Comparison of ENCODE assay signal across 9 cellular contexts in the genomic region with DNA sequence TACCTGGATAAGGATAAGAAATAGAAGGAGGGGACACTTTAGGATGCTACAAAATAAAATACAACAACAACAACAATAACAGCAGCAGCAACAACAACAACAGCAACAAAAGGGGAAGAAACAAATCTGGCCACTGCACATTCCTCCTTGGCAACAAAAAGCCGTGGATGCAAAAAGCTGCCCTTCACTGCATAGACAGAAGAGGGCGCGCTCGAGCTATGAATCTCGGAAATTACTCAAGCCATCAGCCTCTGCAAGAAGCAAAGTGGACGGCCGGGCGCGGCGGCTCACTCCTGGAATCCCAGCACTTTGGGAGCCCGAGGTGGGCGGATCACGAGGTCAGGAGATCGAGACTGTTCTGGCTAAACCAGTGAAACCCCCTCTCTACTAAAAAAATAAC. TPM values are rescaled to one million over a fixed set of nuclear protein-coding genes. Genes with fewer than 3 reads are reported as not detected.
DNase-seq lines count a peak whose midpoint lies in the region; ATAC-seq and TF ChIP-seq lines count a peak whose summit lies in the region.
"Not testable (repeated sequence)": the region's sequence is repeated elsewhere in the genome, so short reads cannot be mapped to it uniquely, and the experiment has no call there.
"Had no signal": no experiment of that assay in that cellular context is flagged by ENCODE, and none has a peak within 500 bp of the region (broad histone marks: within the 10 kb centered on the region; RNA-seq: fewer than 3 reads in every experiment).

No MANE protein-coding gene starts in this region.

- H3K36me3 ChIP-seq in brain microvascular endothelial cell (replicated peaks); parathyroid adenoma (ENCODE audit: control insufficient read depth, insufficient read depth, low read length); tibial artery: not testable (repeated sequence)

- not testable (repeated sequence) for H3K27me3 Mint-ChIP-seq in WTC11 (ENCODE audit: low read depth)

- DNase-seq in GM13976 (ENCODE audit: low spot score) = not testable (repeated sequence)
- DNase-seq in WTC11 (ENCODE audit: low spot score) (peak; percentile 89), activated T-cell treated with anti-CD3 and anti-CD28 coated beads for 4 hours (peak; percentile 67), brain microvascular endothelial cell (peak; percentile 94), left colon (peak; percentile 30 to 74), tibial artery (peak; percentile 83 to 91)
- DNase-seq in stimulated activated CD4-positive, alpha-beta T cell treated with anti-CD3 and anti-CD28 coated beads, TNF-alpha, amount 100 ng/mL, for 24 hours (ENCODE audit: low read depth in 3 of 3) = peak; percentile 45 to 77 (median 56)

- CTCF ChIA-PET in WTC11 (lab: Charles Lee) = not testable (repeated sequence)

- intact Hi-C loops in left colon (cut with DNase I, micrococcal nuclease); tibial artery (cut with DNase I; ENCODE audit: low total_unique reads): not testable (repeated sequence)

- H3K4me1 Mint-ChIP-seq in WTC11 = not testable (repeated sequence)

- not testable (repeated sequence) for H3K4me3 Mint-ChIP-seq in WTC11

- not testable (repeated sequence) for H3K4me3 ChIP-seq in brain microvascular endothelial cell (ENCODE audit: low read depth, low read length); parathyroid adenoma (ENCODE audit: low read depth, low read length); tibial artery

- H3K9me3 ChIP-seq in parathyroid adenoma (ENCODE audit: control insufficient read depth, low read length); tibial artery: not testable (repeated sequence)

- not testable (repeated sequence) for H3K27me3 ChIP-seq in brain microvascular endothelial cell (replicated peaks); parathyroid adenoma (ENCODE audit: control insufficient read depth, insufficient read depth, low read length); tibial artery

- H3K27ac ChIP-seq in brain microvascular endothelial cell, parathyroid adenoma, tibial artery: not testable (repeated sequence)

- POLR2A ChIA-PET in WTC11 (lab: Charles Lee) = not testable (repeated sequence)

- in situ Hi-C loops in GM13976 (cut with MboI; ENCODE audit: low sequenced_read_pairs, unreplicated experiment); brain microvascular endothelial cell (cut with HindIII; ENCODE audit: low pct_ligation_motif_present, low sequenced_read_pairs): not testable (repeated sequence)

- not testable (repeated sequence) for H3K79me2 ChIP-seq in parathyroid adenoma

- not testable (repeated sequence) for H3K4me1 ChIP-seq in parathyroid adenoma, tibial artery

- H3K9me3 Mint-ChIP-seq in WTC11 = not testable (repeated sequence)

- not testable (repeated sequence) for H3K27ac Mint-ChIP-seq in WTC11

- H2AFZ ChIP-seq in parathyroid adenoma = not testable (repeated sequence)

- H3K36me3 Mint-ChIP-seq in WTC11 = not testable (repeated sequence)

- H3K9ac ChIP-seq in parathyroid adenoma = not testable (repeated sequence)

- ATAC-seq in WTC11, left colon: not testable (repeated sequence)

- TF ChIP-seq CTCF in GM13976 (IDR thresholded peaks at IDR 0.05; ENCODE audit: borderline replicate concordance, control extremely low read depth, extremely low read depth, insufficient read depth, missing control alignments) = peak; percentile 42
- peak; percentile 54 for TF ChIP-seq CTCF in WTC11 (IDR thresholded peaks at IDR 0.05)
- TF ChIP-seq CTCF in brain microvascular endothelial cell (IDR thresholded peaks at IDR 0.05; ENCODE audit: low read depth, low read length, missing control alignments) = not testable (repeated sequence)
- TF ChIP-seq CTCF in parathyroid adenoma (IDR thresholded peaks at IDR 0.05) = peak; percentile 54
- peak in 1 of 2 experiments; percentile 53 for TF ChIP-seq CTCF in tibial artery (IDR thresholded peaks at IDR 0.05)

- H3K4me2 ChIP-seq in parathyroid adenoma (ENCODE audit: low read length) = not testable (repeated sequence)

RNA-seq across cellular contexts. Expression of gene SULT2A1, which starts 23.2 kb away (rescaled TPM):
- 0.18 to 0.32 TPM (median 0.31 TPM) in 3 replicates for total RNA-seq in WTC11 (2021)
- under 1 TPM in 1 of 2 donors, not detected in 1; 0.67 TPM for total RNA-seq in left colon
- total RNA-seq: gastroesophageal sphincter had no signal

RNA-seq across cellular contexts. Expression of gene TPRX2, which starts 50.3 kb away (rescaled TPM):
- total RNA-seq in WTC11 (2021) (not detected in 3 replicates), left colon (not detected)
- total RNA-seq: gastroesophageal sphincter had no signal
